In genomic region chr15:67059127-67059553, GRCh38 we compare ENCODE assay signal across 1 cellular context.
TF ChIP-seq lines count a peak whose summit lies in the region.

No MANE protein-coding gene starts in this region.

TF ChIP-seq in H1, 55 proteins besides CTCF, POLR2A, EP300 and RAD21 (continued from another document):
- no peak for TF ChIP-seq EZH2 (IDR thresholded peaks at IDR 0.05; ENCODE audit: low read depth, low read length, severe bottlenecking)
- no peak for TF ChIP-seq KDM4A (IDR thresholded peaks at IDR 0.05; ENCODE audit: low read depth, low read length, severe bottlenecking)
